ENCODE assay signal across 13 cellular contexts in the genomic region with DNA sequence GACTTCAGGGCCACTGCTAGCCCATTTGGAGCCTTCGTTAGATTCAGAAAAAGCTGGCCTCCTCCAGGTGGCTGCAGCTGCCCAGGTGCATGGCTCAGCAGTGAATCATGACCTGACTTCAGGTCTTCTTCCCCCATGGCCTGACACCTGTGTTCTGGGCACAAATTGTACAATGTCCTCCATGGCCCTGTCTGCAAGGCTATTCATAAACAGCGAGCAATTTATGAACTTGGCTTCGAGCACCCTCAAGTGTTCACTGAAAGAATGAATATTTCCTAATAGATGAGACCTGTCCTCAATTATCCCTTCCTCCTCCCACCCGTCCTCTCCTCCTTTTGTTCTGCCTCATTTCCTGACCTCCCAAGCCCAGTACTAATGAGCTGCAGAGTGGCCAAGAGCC. TPM values are rescaled to one million over a fixed set of nuclear protein-coding genes. Genes with fewer than 3 reads are reported as not detected.
A peak's percentile ranks its signal among the peaks of the same experiment; 100 is the strongest.
DNase-seq lines count a peak whose midpoint lies in the region; ATAC-seq and TF ChIP-seq lines count a peak whose summit lies in the region.
"Had no signal": no experiment of that assay in that cellular context is flagged by ENCODE, and none has a peak within 500 bp of the region (broad histone marks: within the 10 kb centered on the region; RNA-seq: fewer than 3 reads in every experiment).

No MANE protein-coding gene starts in this region.

- ATAC-seq in GM19455 (IDR thresholded peaks at IDR 0.05; ENCODE audit: unreplicated experiment): no peak
- no peak for ATAC-seq in stimulated activated naive B cell treated with anti-CD40 and anti-IgM and Interleukin-4, amounts not matched to agents 10 μg/mL and 1 μg/mL and 100 μg/mL, for 72 hours (replicated peaks)
- ATAC-seq in activated CD8-positive, alpha-beta memory T cell treated with anti-CD3 and anti-CD28 coated beads, Interleukin-2, amount 10 ng/mL, durations not matched to agents 7 days and 5 days: no peak
- ATAC-seq: heart right ventricle, natural killer cell had no signal

- H3K4me3 ChIP-seq in Caco-2 (ENCODE audit: low read depth, low read length): no peak overlapping the region
- no peak overlapping the region for H3K4me3 ChIP-seq in SJCRH30
- H3K4me3 ChIP-seq: heart right ventricle, tibial nerve had no signal

- no peak overlapping the region for H3K27ac ChIP-seq in SJCRH30
- H3K27ac ChIP-seq: heart right ventricle, tibial nerve had no signal

- CTCF ChIA-PET in Caco-2 (lab: Charles Lee): interaction anchor here (0.6 kb wide), 1 partner anchor 32 kb away, joined by 4 read pairs; no protein-coding TSS in a partner anchor
- CTCF ChIA-PET in activated CD8-positive, alpha-beta memory T cell treated with anti-CD3 and anti-CD28 coated beads, Interleukin-2, amount 10 ng/mL, durations not matched to agents 7 days and 5 days (lab: Charles Lee): interaction anchor here (0.9 to 1.3 kb wide), 2 partner anchors 11 to 14 kb away, joined by 3 read pairs; no protein-coding TSS in a partner anchor

- H3K27ac Mint-ChIP-seq in Caco-2 (ENCODE audit: unreplicated experiment): no peak overlapping the region
- H3K27ac Mint-ChIP-seq in stimulated activated naive B cell treated with anti-CD40 and anti-IgM and Interleukin-4, amounts not matched to agents 10 μg/mL and 1 μg/mL and 100 μg/mL, for 72 hours: no peak overlapping the region
- no peak overlapping the region for H3K27ac Mint-ChIP-seq in activated CD8-positive, alpha-beta memory T cell treated with anti-CD3 and anti-CD28 coated beads, Interleukin-2, amount 10 ng/mL, durations not matched to agents 7 days and 5 days
- H3K27ac Mint-ChIP-seq: natural killer cell had no signal

- no peaks in the 10 kb centered on the region for H3K27me3 Mint-ChIP-seq in Caco-2 (ENCODE audit: insufficient read depth, unreplicated experiment)
- H3K27me3 Mint-ChIP-seq in stimulated activated naive B cell treated with anti-CD40 and anti-IgM and Interleukin-4, amounts not matched to agents 10 μg/mL and 1 μg/mL and 100 μg/mL, for 72 hours: no peaks in the 10 kb centered on the region
- H3K27me3 Mint-ChIP-seq in activated CD8-positive, alpha-beta memory T cell treated with anti-CD3 and anti-CD28 coated beads, Interleukin-2, amount 10 ng/mL, durations not matched to agents 7 days and 5 days: peaks cover 14% of the 10 kb centered on the region

- peaks cover 4% of the 10 kb centered on the region; the same call in 1 of the 2 replicates for H3K9me3 ChIP-seq in Caco-2
- H3K9me3 ChIP-seq in SJCRH30 (replicated peaks): no peaks in the 10 kb centered on the region

- H3K4me1 ChIP-seq in Caco-2 (peaks cover 8% of the 10 kb centered on the region; the same call in 1 of the 2 replicates), SJCRH30 (no peaks in the 10 kb centered on the region)
- H3K4me1 ChIP-seq: tibial nerve had no signal

- peak; percentile 25 to 40 for TF ChIP-seq CTCF in Caco-2 (IDR thresholded peaks at IDR 0.05; ENCODE audit: insufficient read depth in 1 of 2, low read depth in 1 of 2, low read length in 1 of 2, severe bottlenecking in 1 of 2, unreplicated experiment in 1 of 2)

- H3K36me3 ChIP-seq in Caco-2 (ENCODE audit: control insufficient read depth, insufficient read depth, low read length): no peaks in the 10 kb centered on the region
- H3K36me3 ChIP-seq in SJCRH30: no peaks in the 10 kb centered on the region
- H3K36me3 ChIP-seq: heart right ventricle, tibial nerve had no signal

- POLR2A ChIA-PET in Caco-2 (lab: Charles Lee): no interaction called here

- intact Hi-C loops in Caco-2 (cut with micrococcal nuclease; ENCODE audit: unreplicated experiment): loop anchor here (1.0 to 5.0 kb wide), 3 partner anchors 44 to 396 kb away; no protein-coding TSS in a partner anchor

- H3K27me3 ChIP-seq in Caco-2 (replicated peaks; ENCODE audit: control insufficient read depth, insufficient read depth, low read length): no peaks in the 10 kb centered on the region
- peaks cover 4% of the 10 kb centered on the region; the same call in 1 of the 2 replicates for H3K27me3 ChIP-seq in SJCRH30

- H3K36me3 Mint-ChIP-seq in Caco-2 (ENCODE audit: insufficient read depth, unreplicated experiment): no peaks in the 10 kb centered on the region
- peaks cover 0 to 4% of the 10 kb centered on the region in 2 donors for H3K36me3 Mint-ChIP-seq in stimulated activated naive B cell treated with anti-CD40 and anti-IgM and Interleukin-4, amounts not matched to agents 10 μg/mL and 1 μg/mL and 100 μg/mL, for 72 hours
- no peaks in the 10 kb centered on the region for H3K36me3 Mint-ChIP-seq in activated CD8-positive, alpha-beta memory T cell treated with anti-CD3 and anti-CD28 coated beads, Interleukin-2, amount 10 ng/mL, durations not matched to agents 7 days and 5 days
- H3K36me3 Mint-ChIP-seq: natural killer cell had no signal

- H3K4me3 Mint-ChIP-seq in Caco-2 (ENCODE audit: unreplicated experiment): no peak overlapping the region
- H3K4me3 Mint-ChIP-seq in stimulated activated naive B cell treated with anti-CD40 and anti-IgM and Interleukin-4, amounts not matched to agents 10 μg/mL and 1 μg/mL and 100 μg/mL, for 72 hours: no peak overlapping the region
- H3K4me3 Mint-ChIP-seq in activated CD8-positive, alpha-beta memory T cell treated with anti-CD3 and anti-CD28 coated beads, Interleukin-2, amount 10 ng/mL, durations not matched to agents 7 days and 5 days: no peak overlapping the region
- H3K4me3 Mint-ChIP-seq: natural killer cell had no signal

- H3K9me3 Mint-ChIP-seq in Caco-2 (ENCODE audit: unreplicated experiment): peaks cover 13% of the 10 kb centered on the region
- H3K9me3 Mint-ChIP-seq in stimulated activated naive B cell treated with anti-CD40 and anti-IgM and Interleukin-4, amounts not matched to agents 10 μg/mL and 1 μg/mL and 100 μg/mL, for 72 hours: peaks cover 3 to 5% of the 10 kb centered on the region in 2 donors
- H3K9me3 Mint-ChIP-seq in activated CD8-positive, alpha-beta memory T cell treated with anti-CD3 and anti-CD28 coated beads, Interleukin-2, amount 10 ng/mL, durations not matched to agents 7 days and 5 days (ENCODE audit: low read depth): peaks cover 7% of the 10 kb centered on the region
- H3K9me3 Mint-ChIP-seq: natural killer cell had no signal

- DNase-seq in Caco-2 (peak; percentile 43 to 46), HT-29 (ENCODE audit: low spot score) (peak; percentile 81), SJCRH30 (peak; percentile 11 to 55), iPS-NIHi7 (ENCODE audit: extremely low spot score) (peak; percentile 5), midbrain (lab: John Stamatoyannopoulos, UW) (no peak)
- no peak for DNase-seq in stimulated activated naive B cell treated with anti-CD40 and anti-IgM and Interleukin-4, amounts not matched to agents 10 μg/mL and 1 μg/mL and 100 μg/mL, for 72 hours
- DNase-seq in activated CD8-positive, alpha-beta memory T cell treated with anti-CD3 and anti-CD28 coated beads, Interleukin-2, amount 10 ng/mL, durations not matched to agents 7 days and 5 days: no peak
- DNase-seq: activated CD4-positive, alpha-beta T cell treated with anti-CD3 and anti-CD28 coated beads, Interleukin-2, amount 50 U/mL, for 48 hours; heart right ventricle; natural killer cell had no signal

- peaks cover 7% of the 10 kb centered on the region for H3K4me1 Mint-ChIP-seq in Caco-2 (ENCODE audit: low read depth, unreplicated experiment)
- H3K4me1 Mint-ChIP-seq in stimulated activated naive B cell treated with anti-CD40 and anti-IgM and Interleukin-4, amounts not matched to agents 10 μg/mL and 1 μg/mL and 100 μg/mL, for 72 hours: peaks cover 15 to 19% of the 10 kb centered on the region in 2 donors
- peaks cover 11% of the 10 kb centered on the region for H3K4me1 Mint-ChIP-seq in activated CD8-positive, alpha-beta memory T cell treated with anti-CD3 and anti-CD28 coated beads, Interleukin-2, amount 10 ng/mL, durations not matched to agents 7 days and 5 days

- BruUV-seq in Caco-2 (replicated peaks; lab: Mats Ljungman, UMichigan): no TSS peak

RNA-seq across cellular contexts. Expression of a gene that starts 12.2 kb away (rescaled TPM):
- total RNA-seq in Caco-2 (2022): 36.0 and 36.3 TPM in 2 replicates
- total RNA-seq in HT-29 (2014; rRNA removed; shearing (Covaris generic)): 37.3 and 44.2 TPM in 2 replicates
- total RNA-seq in SJCRH30 (2014; rRNA removed; shearing (Covaris generic)): 11.6 and 12.1 TPM in 2 replicates
- total RNA-seq in activated CD8-positive, alpha-beta memory T cell treated with anti-CD3 and anti-CD28 coated beads, Interleukin-2, amount 10 ng/mL, durations not matched to agents 7 days and 5 days: 1 to 10 TPM; 5.4 to 5.6 TPM

RNA-seq across cellular contexts. Expression of a gene that starts 29.9 kb away (rescaled TPM):
- total RNA-seq in Caco-2 (2022): not detected in 2 replicates
- 0.34 TPM in 1 of 2 replicates, not detected in the other for total RNA-seq in HT-29 (2014; rRNA removed; shearing (Covaris generic))
- not detected in 2 replicates for total RNA-seq in SJCRH30 (2014; rRNA removed; shearing (Covaris generic))
- not detected for total RNA-seq in activated CD8-positive, alpha-beta memory T cell treated with anti-CD3 and anti-CD28 coated beads, Interleukin-2, amount 10 ng/mL, durations not matched to agents 7 days and 5 days
- total RNA-seq: natural killer cell, NCI-H460 had no signal

RNA-seq across cellular contexts. Expression of a gene that starts 48.7 kb away (rescaled TPM):
- not detected in 2 replicates for total RNA-seq in Caco-2 (2022)
- 1.0 TPM in 1 of 2 replicates, not detected in the other for total RNA-seq in HT-29 (2014; rRNA removed; shearing (Covaris generic))
- not detected in 2 replicates for total RNA-seq in SJCRH30 (2014; rRNA removed; shearing (Covaris generic))
- total RNA-seq in activated CD8-positive, alpha-beta memory T cell treated with anti-CD3 and anti-CD28 coated beads, Interleukin-2, amount 10 ng/mL, durations not matched to agents 7 days and 5 days: not detected
- total RNA-seq: natural killer cell, NCI-H460 had no signal

Comparison
In these comparisons a context has a peak if more than half of its experiments do, and no peak if none do; other contexts are left out.
1. DNase-seq: peak in Caco-2 (2 of 2), HT-29 (single experiment), SJCRH30 (2 of 2) and iPS-NIHi7 (single experiment); none in stimulated activated naive B cell treated with anti-CD40 and anti-IgM and Interleukin-4, amounts not matched to agents 10 μg/mL and 1 μg/mL and 100 μg/mL, for 72 hours (single experiment), activated CD8-positive, alpha-beta memory T cell treated with anti-CD3 and anti-CD28 coated beads, Interleukin-2, amount 10 ng/mL, durations not matched to agents 7 days and 5 days (single experiment) and midbrain (single experiment).